ENCODE assay signal across 28 cellular contexts in the genomic region with DNA sequence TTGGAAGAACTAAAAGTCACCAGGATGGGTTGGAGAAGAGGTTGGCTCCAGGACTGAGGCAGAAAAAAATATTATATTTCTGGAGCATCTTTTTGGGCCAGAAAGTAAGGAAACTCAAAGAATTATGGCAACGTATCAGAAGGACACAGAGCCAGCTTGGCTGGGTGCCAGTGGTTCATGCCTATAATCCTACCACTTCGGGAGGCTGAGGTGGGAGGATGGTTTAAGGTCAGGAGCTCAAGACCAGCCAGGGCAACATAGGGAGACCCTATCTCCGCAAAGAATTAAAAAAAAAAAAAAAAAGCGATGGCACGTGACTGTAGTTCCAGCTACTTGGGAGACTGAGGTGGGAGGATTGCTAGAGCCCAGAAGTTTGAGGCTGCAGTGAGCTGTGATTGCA.
"Had no signal": no experiment of that assay in that cellular context is flagged by ENCODE, and none has a peak within 500 bp of the region (broad histone marks: within the 10 kb centered on the region; RNA-seq: fewer than 3 reads in every experiment).

No MANE protein-coding gene starts in this region.

- H3K4me3 Mint-ChIP-seq: dendritic cell treated with granulocyte-macrophage colony-stimulating factor and Interleukin-4, amounts not matched to agents 40 ng/mL and 50 ng/mL, for 4 days; endodermal cell; memory B cell; nephron; neural progenitor cell had no signal

- DNase-seq: effector CD8-positive, alpha-beta T cell; endodermal cell; foreskin keratinocyte; heart left ventricle; kidney; stimulated activated CD4-positive, alpha-beta T cell treated with anti-CD3 and anti-CD28 coated beads, Interleukin-12 subunit alpha, Interleukin-12 subunit beta, amount 100 ng/mL, for 4 hours; stimulated activated CD4-positive, alpha-beta T cell treated with anti-CD3 and anti-CD28 coated beads, Interleukin-1b, Interleukin-23, amount 100 ng/mL, for 48 hours; stimulated activated CD4-positive, alpha-beta T cell treated with anti-CD3 and anti-CD28 coated beads, Interleukin-4, amount 100 ng/mL, for 1 hour; stimulated activated CD8-positive, alpha-beta memory T cell treated with anti-CD3 and anti-CD28 coated beads, Interleukin-4, amount 100 ng/mL, for 48 hours; stimulated activated naive CD4-positive, alpha-beta T cell treated with Interleukin-2 at 50 U/mL for 16 hours; stomach; thyroid gland; trophoblast cell had no signal

- H2AFZ ChIP-seq: hepatocyte, neural progenitor cell, parathyroid adenoma had no signal

- H3K27ac ChIP-seq: esophagus muscularis mucosa, foreskin keratinocyte, gastroesophageal sphincter, heart left ventricle, hepatocyte, neural progenitor cell, parathyroid adenoma, prostate gland, stomach, thyroid gland had no signal

- H3K9ac ChIP-seq: neural progenitor cell, parathyroid adenoma had no signal

- H3K4me3 ChIP-seq: esophagus muscularis mucosa, gastroesophageal sphincter, heart left ventricle, hepatocyte, lung, neural progenitor cell, prostate gland, smooth muscle cell, stomach, thyroid gland had no signal

- ATAC-seq: foreskin keratinocyte, gastroesophageal sphincter, heart left ventricle, left lobe of liver, right cardiac atrium had no signal

- H3K79me2 ChIP-seq: hepatocyte, parathyroid adenoma had no signal

- FAIRE-seq: colon, endothelial cell of umbilical vein, kidney had no signal

- H3K27me3 Mint-ChIP-seq: memory B cell had no signal

- H3K27ac Mint-ChIP-seq: dendritic cell treated with granulocyte-macrophage colony-stimulating factor and Interleukin-4, amounts not matched to agents 40 ng/mL and 50 ng/mL, for 4 days; endodermal cell; memory B cell; nephron; neural progenitor cell had no signal

- H3K4me2 ChIP-seq: hepatocyte, neural progenitor cell, smooth muscle cell had no signal

- H3K36me3 ChIP-seq: esophagus muscularis mucosa, gastroesophageal sphincter, heart left ventricle, neural progenitor cell, prostate gland, stomach, thyroid gland had no signal

- H3K9me3 ChIP-seq: prostate gland, thyroid gland had no signal

- H3K4me1 ChIP-seq: foreskin keratinocyte, prostate gland had no signal

- H3K36me3 Mint-ChIP-seq: neural progenitor cell had no signal

- H3K27me3 ChIP-seq: esophagus muscularis mucosa, foreskin keratinocyte, gastroesophageal sphincter, heart left ventricle, hepatocyte, neural progenitor cell, stomach, thyroid gland had no signal
